8 cellular contexts compared by ENCODE assay signal in the genomic region with DNA sequence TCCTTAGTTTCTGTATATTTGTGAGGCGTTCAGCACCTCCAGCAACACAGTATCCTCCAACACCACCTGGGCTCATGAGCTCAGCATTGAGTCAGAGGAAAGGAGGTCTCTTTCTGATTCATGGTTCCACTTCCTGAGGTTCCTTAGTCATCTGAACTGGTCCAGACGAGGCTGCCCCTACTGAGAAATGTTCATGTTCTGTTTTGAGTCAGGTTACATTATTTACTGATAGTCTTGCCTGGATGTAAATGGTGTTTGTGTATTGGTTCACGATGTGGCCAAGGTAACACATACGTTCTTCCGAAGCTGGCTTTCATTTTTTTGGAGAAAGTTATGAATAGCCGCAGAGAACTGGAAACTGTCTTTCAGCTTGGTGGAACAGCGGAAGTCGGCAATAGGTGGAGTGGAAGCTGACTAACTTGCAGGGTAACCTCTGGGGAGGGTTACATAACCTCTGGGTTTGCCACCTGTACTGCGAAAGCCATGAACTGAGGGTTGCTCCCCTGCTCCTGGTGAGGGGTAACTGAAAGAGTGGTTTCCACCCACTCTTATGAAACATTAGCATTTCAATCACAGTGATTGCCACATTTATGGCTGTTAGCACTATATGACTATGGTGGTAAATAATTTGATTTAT. TPM values are rescaled to one million over a fixed set of nuclear protein-coding genes. Genes with fewer than 3 reads are reported as not detected.
DNase-seq lines count a peak whose midpoint lies in the region; ATAC-seq, FAIRE-seq and TF ChIP-seq lines count a peak whose summit lies in the region.

No MANE protein-coding gene starts in this region.

- no peak for TF ChIP-seq RAD21 in A549 (conservative IDR thresholded peaks at IDR 0.05 in 1 of 2, IDR thresholded peaks at IDR 0.05 in 1 of 2)

- POLR2A ChIA-PET in A549 (lab: Yijun Ruan, JAX): interaction anchor here (2.2 kb wide), 1 partner anchor 42 kb away, joined by 15 read pairs; a partner anchor contains a TSS

- no peak for TF ChIP-seq EP300 in A549 (IDR thresholded peaks at IDR 0.05)

- H3K4me3 ChIP-seq in A549: no peak overlapping the region
- peak overlapping the region; percentile 23 for H3K4me3 ChIP-seq in effector memory CD4-positive, alpha-beta T cell (ENCODE audit: insufficient read depth, low read depth, low read length, poor library complexity, severe bottlenecking)

- 72% methylated on average over 9 of the region's 9 CpGs for WGBS in A549 (ENCODE audit: missing lambda C conversion rate)

- no peak for FAIRE-seq in A549 (lab: Jason Lieb, UNC)

- no peak for TF ChIP-seq POLR2A in A549 (IDR thresholded peaks at IDR 0.05; ENCODE audit: low read length)

- H3K4me2 ChIP-seq in A549: 0 out of 3 replicates have a peak overlapping the region, but pooled peaks have one; percentile 80

- peak in 1 of 2 experiments; percentile 11 for DNase-seq in A549 (ENCODE audit: low read depth in 1 of 2, low spot score in 1 of 2)
- DNase-seq in activated CD4-positive, CD25-positive, alpha-beta regulatory T cell treated with anti-CD3 and anti-CD28 coated beads, Interleukin-2, amount 50 U/mL, for 16 hours (ENCODE audit: low read depth, low spot score): peak; percentile 41
- DNase-seq in effector memory CD4-positive, alpha-beta T cell: peak; percentile 24 to 58 (median 47)
- DNase-seq in stimulated activated CD8-positive, alpha-beta memory T cell treated with anti-CD3 and anti-CD28 coated beads, Interleukin-15, amount 100 ng/mL, for 1 hour (ENCODE audit: low read depth): peak; percentile 18
- DNase-seq in posterior cingulate gyrus: no peak
- no peak for DNase-seq in cerebellar cortex (ENCODE audit: low spot score)

- H3K4me1 ChIP-seq in A549: 0 out of 3 replicates have a peak, but pooled peaks cover 5% of the 10 kb centered on the region
- peaks cover 6% of the 10 kb centered on the region for H3K4me1 ChIP-seq in effector memory CD4-positive, alpha-beta T cell (ENCODE audit: control insufficient read depth, insufficient read depth, low read length, poor library complexity, severe bottlenecking)

- intact Hi-C loops in posterior cingulate gyrus (cut with DNase I): no loop called here

- H3K27ac ChIP-seq in A549: no peak overlapping the region
- H3K27ac ChIP-seq in effector memory CD4-positive, alpha-beta T cell (ENCODE audit: insufficient read depth, low read length, poor library complexity, severe bottlenecking): peak overlapping the region; percentile 44

- ATAC-seq in A549: peak; percentile 39 to 47; a peak in 3 of 6 replicates
- peak; percentile 75 for ATAC-seq in GM19452 (IDR thresholded peaks at IDR 0.05; ENCODE audit: unreplicated experiment)
- peak; percentile 74 for ATAC-seq in HG03457 (IDR thresholded peaks at IDR 0.05; ENCODE audit: unreplicated experiment)

- H3K36me3 ChIP-seq in effector memory CD4-positive, alpha-beta T cell (ENCODE audit: control insufficient read depth, insufficient read depth, low read length): no peaks in the 10 kb centered on the region

- H3K27me3 ChIP-seq in effector memory CD4-positive, alpha-beta T cell (replicated peaks; ENCODE audit: control insufficient read depth, insufficient read depth, low read length, poor library complexity, severe bottlenecking): no peaks in the 10 kb centered on the region

- no peaks in the 10 kb centered on the region for H3K9me3 ChIP-seq in A549
- H3K9me3 ChIP-seq in effector memory CD4-positive, alpha-beta T cell (ENCODE audit: control insufficient read depth, low read length): no peaks in the 10 kb centered on the region

- no peak for TF ChIP-seq CTCF in A549 (IDR thresholded peaks at IDR 0.05)

- CTCF ChIA-PET in A549 (lab: Yijun Ruan, JAX): interaction anchor here (0.5 to 4.5 kb wide), 34 partner anchors 9 to 1052 kb away, joined by 3 to 31 read pairs (median 4); a partner anchor contains a TSS

TF ChIP-seq in A549, 52 proteins besides CTCF, POLR2A, EP300 and RAD21:
- TF ChIP-seq ZFP36 (IDR thresholded peaks at IDR 0.05; ENCODE audit: borderline replicate concordance, partially characterized antibody) (no peak), MYC (IDR thresholded peaks at IDR 0.05; ENCODE audit: borderline replicate concordance, low read length) (no peak), FOXS1 (CRISPR knock-in tag; IDR thresholded peaks at IDR 0.05) (no peak), EHF (CRISPR knock-in tag; IDR thresholded peaks at IDR 0.05) (no peak)
- TF ChIP-seq, protein P1, sequence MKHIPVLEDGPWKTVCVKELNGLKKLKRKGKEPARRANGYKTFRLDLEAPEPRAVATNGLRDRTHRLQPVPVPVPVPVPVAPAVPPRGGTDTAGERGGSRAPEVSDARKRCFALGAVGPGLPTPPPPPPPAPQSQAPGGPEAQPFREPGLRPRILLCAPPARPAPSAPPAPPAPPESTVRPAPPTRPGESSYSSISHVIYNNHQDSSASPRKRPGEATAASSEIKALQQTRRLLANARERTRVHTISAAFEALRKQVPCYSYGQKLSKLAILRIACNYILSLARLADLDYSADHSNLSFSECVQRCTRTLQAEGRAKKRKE (CRISPR knock-in tag; IDR thresholded peaks at IDR 0.05; ENCODE audit: low read depth): no peak
- TF ChIP-seq, protein P2, sequence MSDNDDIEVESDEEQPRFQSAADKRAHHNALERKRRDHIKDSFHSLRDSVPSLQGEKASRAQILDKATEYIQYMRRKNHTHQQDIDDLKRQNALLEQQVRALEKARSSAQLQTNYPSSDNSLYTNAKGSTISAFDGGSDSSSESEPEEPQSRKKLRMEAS (IDR thresholded peaks at IDR 0.05): no peak

RNA-seq across cellular contexts. Expression of a gene that starts 42.2 kb away (rescaled TPM):
- polyA plus RNA-seq in A549 (2011; rRNA removed) (0.09 and 0.21 TPM in 2 replicates), A549 (2017; fragmentation: RNase III; extraction: RNeasy Plus Mini Kit Qiagen cat#74134 plus additional on column Dnase treatment) (0.12 to 0.16 TPM in 2 of 3 replicates, not detected in the other)
- not detected in 2 replicates for polyA plus RNA-seq in A549 (2012; cell fraction: cytosol; rRNA removed)
- polyA plus RNA-seq in A549 (2012; cell fraction: nucleus; rRNA removed): not detected in 2 replicates
- polyA minus RNA-seq in A549 (2011; rRNA and poly(A)+ RNA removed): not detected in 2 replicates

RNA-seq across cellular contexts. Expression of a gene that starts 42.2 kb away (rescaled TPM):
- polyA plus RNA-seq in A549 (2011; rRNA removed): 24.0 and 29.1 TPM in 2 replicates
- 13.9 and 18.3 TPM in 2 replicates for polyA plus RNA-seq in A549 (2012; cell fraction: cytosol; rRNA removed)
- 31.9 and 38.3 TPM in 2 replicates for polyA plus RNA-seq in A549 (2012; cell fraction: nucleus; rRNA removed)
- 15.2 to 15.5 TPM (median 15.4 TPM) in 3 replicates for polyA plus RNA-seq in A549 (2017; fragmentation: RNase III; extraction: RNeasy Plus Mini Kit Qiagen cat#74134 plus additional on column Dnase treatment)
- polyA minus RNA-seq in A549 (2011; rRNA and poly(A)+ RNA removed): 68.8 and 72.2 TPM in 2 replicates

Comparison
In these comparisons a context has a peak if more than half of its experiments do, and no peak if none do; other contexts are left out.
1. DNase-seq: peak in activated CD4-positive, CD25-positive, alpha-beta regulatory T cell treated with anti-CD3 and anti-CD28 coated beads, Interleukin-2, amount 50 U/mL, for 16 hours (single experiment), effector memory CD4-positive, alpha-beta T cell (3 of 3) and stimulated activated CD8-positive, alpha-beta memory T cell treated with anti-CD3 and anti-CD28 coated beads, Interleukin-15, amount 100 ng/mL, for 1 hour (single experiment); none in posterior cingulate gyrus (0 of 10) and cerebellar cortex (single experiment).
2. Peak in every context shown above with its lines, with median percentiles within 50 percentile points of each other: ATAC-seq.